In genomic region chr9:137082925-137083290, GRCh38 we compare ENCODE assay signal across 1 cellular context.
TF ChIP-seq lines count a peak whose summit lies in the region.

No MANE protein-coding gene starts in this region.

TF ChIP-seq in GM12878, 131 proteins besides CTCF, POLR2A, EP300 and RAD21:
- TF ChIP-seq ZNF24 (IDR thresholded peaks at IDR 0.05): no peak
- TF ChIP-seq SUPT20H (IDR thresholded peaks at IDR 0.05; ENCODE audit: borderline replicate concordance, control insufficient read depth, low read depth, low read length): no peak
